25 cellular contexts compared by ENCODE assay signal in genomic region chr20:43191143-43191542, GRCh38. TPM values are rescaled to one million over a fixed set of nuclear protein-coding genes. Genes with fewer than 3 reads are reported as not detected.
A peak's percentile ranks its signal among the peaks of the same experiment; 100 is the strongest.
DNase-seq lines count a peak whose midpoint lies in the region; ATAC-seq and TF ChIP-seq lines count a peak whose summit lies in the region.
"Had no signal": no experiment of that assay in that cellular context is flagged by ENCODE, and none has a peak within 500 bp of the region (broad histone marks: within the 10 kb centered on the region; RNA-seq: fewer than 3 reads in every experiment).

No MANE protein-coding gene starts in this region.

- H3K27ac Mint-ChIP-seq in nephron, result no peak overlapping the region
- H3K27ac Mint-ChIP-seq in stimulated activated naive B cell treated with anti-CD40 and anti-IgM and Interleukin-4, amounts not matched to agents 10 μg/mL and 1 μg/mL and 100 μg/mL, for 72 hours, result peak overlapping the region; percentile 31

- TF ChIP-seq CTCF in Panc1 (IDR thresholded peaks at IDR 0.05) (no peak), nephron (IDR thresholded peaks at IDR 0.05; ENCODE audit: unreplicated experiment in 3 of 3) (no peak), esophagus muscularis mucosa (IDR thresholded peaks at IDR 0.05) (no peak)

- peaks cover 83% of the 10 kb centered on the region for H3K27me3 Mint-ChIP-seq in nephron (ENCODE audit: low read depth)
- peaks cover 51 to 58% of the 10 kb centered on the region in 2 donors for H3K27me3 Mint-ChIP-seq in stimulated activated naive B cell treated with anti-CD40 and anti-IgM and Interleukin-4, amounts not matched to agents 10 μg/mL and 1 μg/mL and 100 μg/mL, for 72 hours

- BruUV-seq in Panc1 (replicated peaks; lab: Mats Ljungman, UMichigan), result no TSS peak

- H3K27ac ChIP-seq in Panc1 (ENCODE audit: low read length) (no peak overlapping the region), esophagus muscularis mucosa (replicated peaks in 1 of 4) (no peak overlapping the region)
- H3K27ac ChIP-seq: A549, SJSA1 had no signal

- intact Hi-C loops in Panc1 (cut with micrococcal nuclease; ENCODE audit: unreplicated experiment), result loop anchor here (5.0 kb wide), 1 partner anchor 216 kb away; no protein-coding TSS in a partner anchor
- intact Hi-C loops in esophagus muscularis mucosa (cut with DNase I), result no loop called here

- no peaks in the 10 kb centered on the region for H3K4me1 ChIP-seq in Panc1 (ENCODE audit: control insufficient read depth, insufficient read depth, low read length)
- H3K4me1 ChIP-seq in esophagus muscularis mucosa, result peaks cover 13 to 27% (median 20%) of the 10 kb centered on the region in 4 donors
- H3K4me1 ChIP-seq: A549, Caco-2, SJSA1 had no signal

- no peaks in the 10 kb centered on the region for H3K9me3 Mint-ChIP-seq in nephron
- no peaks in the 10 kb centered on the region for H3K9me3 Mint-ChIP-seq in stimulated activated naive B cell treated with anti-CD40 and anti-IgM and Interleukin-4, amounts not matched to agents 10 μg/mL and 1 μg/mL and 100 μg/mL, for 72 hours

- 56% methylated on average over 4 of the region's 5 CpGs for WGBS in esophagus muscularis mucosa

- H3K9me3 ChIP-seq in Panc1 (ENCODE audit: control insufficient read depth, insufficient read depth, low read depth, low read length) (no peaks in the 10 kb centered on the region), esophagus muscularis mucosa (no peaks in the 10 kb centered on the region)
- H3K9me3 ChIP-seq: A549, Caco-2, SJSA1 had no signal

- POLR2A ChIA-PET in Panc1 (lab: Charles Lee), result no interaction called here

- peaks cover 29% of the 10 kb centered on the region for H3K4me1 Mint-ChIP-seq in nephron
- peaks cover 4 to 16% of the 10 kb centered on the region in 2 donors for H3K4me1 Mint-ChIP-seq in stimulated activated naive B cell treated with anti-CD40 and anti-IgM and Interleukin-4, amounts not matched to agents 10 μg/mL and 1 μg/mL and 100 μg/mL, for 72 hours

- peaks cover 20% of the 10 kb centered on the region for H3K27me3 ChIP-seq in Panc1 (ENCODE audit: control insufficient read depth, insufficient read depth, low read length)
- H3K27me3 ChIP-seq in esophagus muscularis mucosa, result peaks cover 0 to 72% (median 17%) of the 10 kb centered on the region in 4 donors

- peak overlapping the region; percentile 46 to 84 (median 67) for H3K4me3 Mint-ChIP-seq in nephron
- H3K4me3 Mint-ChIP-seq in stimulated activated naive B cell treated with anti-CD40 and anti-IgM and Interleukin-4, amounts not matched to agents 10 μg/mL and 1 μg/mL and 100 μg/mL, for 72 hours, result no peak overlapping the region

- in situ Hi-C loops in Panc1 (cut with HindIII; ENCODE audit: low pct_unique_long_range_greater_than_20kb, low sequenced_read_pairs), result no loop called here

- H3K36me3 ChIP-seq in Panc1 (ENCODE audit: control insufficient read depth, insufficient read depth, low read length), result no peaks in the 10 kb centered on the region
- H3K36me3 ChIP-seq in esophagus muscularis mucosa, result no peaks in the 10 kb centered on the region
- H3K36me3 ChIP-seq: SJSA1 had no signal

- DNase-seq in ELF-1 (ENCODE audit: low read depth, low spot score), result peak; percentile 11
- DNase-seq in Panc1 (ENCODE audit: low read depth, low spot score), result no peak
- no peak for DNase-seq in stimulated activated naive B cell treated with anti-CD40 and anti-IgM and Interleukin-4, amounts not matched to agents 10 μg/mL and 1 μg/mL and 100 μg/mL, for 72 hours
- no peak for DNase-seq in esophagus muscularis mucosa (ENCODE audit: extremely low spot score)
- DNase-seq in inferior parietal cortex (ENCODE audit: extremely low spot score), result no peak
- DNase-seq: Caco-2; CD4-positive, alpha-beta memory T cell; DMS 273 treated with DMSO at 0.1 percent for 48 hours; DMS79; EL; GF-D8; MV-4-11; NCI-H1436 treated with DMSO at 0.1 percent for 48 hours; NCI-H187 treated with DMSO at 0.1 percent for 48 hours; NCI-H2171 treated with DMSO at 0.1 percent for 48 hours; NK-92 treated with Interleukin-12 subunit alpha and Interleukin-12 subunit beta, amount 100 ng/mL, for 24 hours; PC-3; Right ventricle myocardium superior had no signal

- H3K4me3 ChIP-seq in Panc1 (ENCODE audit: low read depth in 2 of 2, low read length in 2 of 2) (no peak overlapping the region), esophagus muscularis mucosa (no peak overlapping the region)
- H3K4me3 ChIP-seq: A549, SJSA1 had no signal

- no peak for TF ChIP-seq POLR2A in esophagus muscularis mucosa (IDR thresholded peaks at IDR 0.05; ENCODE audit: low read depth)

- CTCF ChIA-PET in Panc1 (lab: Charles Lee), result interaction anchor here (0.6 to 0.7 kb wide), 3 partner anchors 118 to 1171 kb away, joined by 3 to 5 read pairs (median 4); no protein-coding TSS in a partner anchor

- peak; percentile 28; the same call in 1 of the 2 replicates for ATAC-seq in Panc1
- no peak for ATAC-seq in stimulated activated naive B cell treated with anti-CD40 and anti-IgM and Interleukin-4, amounts not matched to agents 10 μg/mL and 1 μg/mL and 100 μg/mL, for 72 hours (replicated peaks)
- no peak for ATAC-seq in GM19397 (IDR thresholded peaks at IDR 0.05; ENCODE audit: unreplicated experiment)

- H3K36me3 Mint-ChIP-seq in nephron (ENCODE audit: low read depth), result no peaks in the 10 kb centered on the region
- no peaks in the 10 kb centered on the region for H3K36me3 Mint-ChIP-seq in stimulated activated naive B cell treated with anti-CD40 and anti-IgM and Interleukin-4, amounts not matched to agents 10 μg/mL and 1 μg/mL and 100 μg/mL, for 72 hours
- H3K36me3 Mint-ChIP-seq: CD4-positive, alpha-beta memory T cell had no signal

- no peak for TF ChIP-seq EP300 in esophagus muscularis mucosa (IDR thresholded peaks at IDR 0.05)

RNA-seq across cellular contexts. Expression of gene PTPRT, which starts 1.4 kb away (rescaled TPM):
- total RNA-seq in Panc1 (2021; ENCODE audit: unreplicated experiment), result not detected
- polyA plus RNA-seq in Panc1 (2012; ENCODE audit: insufficient read length), result not detected
- under 1 TPM in 2 of 4 donors, not detected in 2; 0.06 to 0.39 TPM for total RNA-seq in esophagus muscularis mucosa
- total RNA-seq: CD4-positive, alpha-beta memory T cell; LHCN-M2; MCF 10A; PC-3; RPMI7951; SJSA1 had no signal
- polyA plus RNA-seq: A549; CD4-positive, alpha-beta memory T cell had no signal

Comparison
In these comparisons a context has a peak if more than half of its experiments do, and no peak if none do; other contexts are left out.
1. H3K4me3 Mint-ChIP-seq: peak in nephron (3 of 3); none in stimulated activated naive B cell treated with anti-CD40 and anti-IgM and Interleukin-4, amounts not matched to agents 10 μg/mL and 1 μg/mL and 100 μg/mL, for 72 hours (0 of 2).